Comparison of ENCODE assay signal across 17 cellular contexts in genomic region chr2:212245868-212246267, GRCh38.
DNase-seq lines count a peak whose midpoint lies in the region; ATAC-seq and TF ChIP-seq lines count a peak whose summit lies in the region.
"Had no signal": no experiment of that assay in that cellular context is flagged by ENCODE, and none has a peak within 500 bp of the region (broad histone marks: within the 10 kb centered on the region; RNA-seq: fewer than 3 reads in every experiment).

No MANE protein-coding gene starts in this region.

- H3K4me1 Mint-ChIP-seq in neural progenitor cell = peaks cover 12% of the 10 kb centered on the region
- H3K4me1 Mint-ChIP-seq in activated CD4-positive, alpha-beta T cell treated with anti-CD3 and anti-CD28 coated beads for 36 hours = no peaks in the 10 kb centered on the region
- H3K4me1 Mint-ChIP-seq: CD14-positive monocyte; CD4-positive, alpha-beta memory T cell; IgD-negative memory B cell had no signal

- H3K4me1 ChIP-seq in NT2/D1 (ENCODE audit: insufficient read depth, insufficient read length) (no peaks in the 10 kb centered on the region), neural progenitor cell (peaks cover 5% of the 10 kb centered on the region)
- H3K4me1 ChIP-seq: BLaER1, HAP-1 had no signal

- intact Hi-C loops in activated CD4-positive, alpha-beta T cell treated with anti-CD3 and anti-CD28 coated beads for 36 hours (cut with DNase I, micrococcal nuclease) = no loop called here

- POLR2A ChIA-PET in activated CD4-positive, alpha-beta T cell treated with anti-CD3 and anti-CD28 coated beads for 36 hours (lab: Charles Lee) = no interaction called here

- no peak overlapping the region for H3K27ac ChIP-seq in neural progenitor cell
- H3K27ac ChIP-seq: BLaER1 had no signal

- CTCF ChIA-PET in activated CD4-positive, alpha-beta T cell treated with anti-CD3 and anti-CD28 coated beads for 36 hours (lab: Charles Lee) = interaction anchor here (0.5 kb wide), 1 partner anchor 24 kb away, joined by 3 read pairs; no protein-coding TSS in a partner anchor

- H3K9me3 Mint-ChIP-seq in neural progenitor cell = no peaks in the 10 kb centered on the region
- no peaks in the 10 kb centered on the region for H3K9me3 Mint-ChIP-seq in activated CD4-positive, alpha-beta T cell treated with anti-CD3 and anti-CD28 coated beads for 36 hours (ENCODE audit: low read depth)
- H3K9me3 Mint-ChIP-seq: CD14-positive monocyte; CD4-positive, alpha-beta memory T cell had no signal

- no peak overlapping the region for H3K9ac ChIP-seq in NT2/D1 (ENCODE audit: insufficient read length, low read depth)
- no peak overlapping the region for H3K9ac ChIP-seq in neural progenitor cell
- H3K9ac ChIP-seq: BLaER1 had no signal

- no peak overlapping the region for H3K27ac Mint-ChIP-seq in neural progenitor cell
- H3K27ac Mint-ChIP-seq in activated CD4-positive, alpha-beta T cell treated with anti-CD3 and anti-CD28 coated beads for 36 hours = no peak overlapping the region
- H3K27ac Mint-ChIP-seq: CD14-positive monocyte; CD4-positive, alpha-beta memory T cell; IgD-negative memory B cell had no signal

- no peak for ATAC-seq in GM18502 (IDR thresholded peaks at IDR 0.05; ENCODE audit: poor library complexity, unreplicated experiment)
- ATAC-seq in activated CD4-positive, alpha-beta T cell treated with anti-CD3 and anti-CD28 coated beads for 36 hours = no peak
- ATAC-seq: HepG2 had no signal

- no peak for TF ChIP-seq CTCF in neural progenitor cell (IDR thresholded peaks at IDR 0.05)

- no peaks in the 10 kb centered on the region for H3K36me3 Mint-ChIP-seq in neural progenitor cell
- H3K36me3 Mint-ChIP-seq in activated CD4-positive, alpha-beta T cell treated with anti-CD3 and anti-CD28 coated beads for 36 hours (ENCODE audit: low read depth) = no peaks in the 10 kb centered on the region
- H3K36me3 Mint-ChIP-seq: CD14-positive monocyte; CD4-positive, alpha-beta memory T cell; IgD-negative memory B cell had no signal

- no peaks in the 10 kb centered on the region for H3K27me3 Mint-ChIP-seq in neural progenitor cell (ENCODE audit: insufficient read depth, low read depth)
- H3K27me3 Mint-ChIP-seq in activated CD4-positive, alpha-beta T cell treated with anti-CD3 and anti-CD28 coated beads for 36 hours = no peaks in the 10 kb centered on the region
- H3K27me3 Mint-ChIP-seq: CD4-positive, alpha-beta memory T cell; IgD-negative memory B cell had no signal

- no peaks in the 10 kb centered on the region for H4K20me1 ChIP-seq in neural progenitor cell (ENCODE audit: low read depth)
- H4K20me1 ChIP-seq: BLaER1 had no signal

- DNase-seq in D341Med (ENCODE audit: low spot score) (peak; percentile 11), NCI-H524 treated with DMSO at 0.1 percent for 48 hours (lab: John Stamatoyannopoulos, UW) (peak; percentile 12), NT2/D1 (ENCODE audit: low read depth, low spot score) (peak; percentile 11), neural progenitor cell (ENCODE audit: low spot score) (no peak), foreskin melanocyte (no peak)
- no peak for DNase-seq in activated CD4-positive, alpha-beta T cell treated with anti-CD3 and anti-CD28 coated beads for 36 hours
- DNase-seq: 8988T; CD4-positive, alpha-beta memory T cell; DMS153; DMS79; GDM1 had no signal

- no peaks in the 10 kb centered on the region for H3K79me2 ChIP-seq in neural progenitor cell (ENCODE audit: low read depth)

- H3F3A ChIP-seq in neural progenitor cell (ENCODE audit: low read depth) = no peaks in the 10 kb centered on the region

- H3K36me3 ChIP-seq in NT2/D1 (ENCODE audit: insufficient read depth, insufficient read length, low read length) (no peaks in the 10 kb centered on the region), neural progenitor cell (no peaks in the 10 kb centered on the region)
- H3K36me3 ChIP-seq: BLaER1, HAP-1 had no signal

- no peak overlapping the region for H3K4me2 ChIP-seq in neural progenitor cell
- H3K4me2 ChIP-seq: BLaER1 had no signal

- H3K9me3 ChIP-seq in NT2/D1 (ENCODE audit: insufficient read depth, low read length) = no peaks in the 10 kb centered on the region
- no peaks in the 10 kb centered on the region for H3K9me3 ChIP-seq in neural progenitor cell (ENCODE audit: low read depth)
- H3K9me3 ChIP-seq: BLaER1, HAP-1 had no signal

- peak overlapping the region; percentile 48 for H2AFZ ChIP-seq in neural progenitor cell (replicated peaks)

- H3K4me3 ChIP-seq in NT2/D1 (ENCODE audit: insufficient read length, low read depth) (no peak overlapping the region), neural progenitor cell (no peak overlapping the region)
- H3K4me3 ChIP-seq: BLaER1, HAP-1 had no signal

- no peak overlapping the region for H3K4me3 Mint-ChIP-seq in neural progenitor cell
- no peak overlapping the region for H3K4me3 Mint-ChIP-seq in activated CD4-positive, alpha-beta T cell treated with anti-CD3 and anti-CD28 coated beads for 36 hours
- H3K4me3 Mint-ChIP-seq: CD14-positive monocyte; CD4-positive, alpha-beta memory T cell; IgD-negative memory B cell had no signal

- H3K27me3 ChIP-seq in NT2/D1 (ENCODE audit: insufficient read depth, insufficient read length) (no peaks in the 10 kb centered on the region), neural progenitor cell (no peaks in the 10 kb centered on the region)
- H3K27me3 ChIP-seq: BLaER1 had no signal

Comparison
In these comparisons a context has a peak if more than half of its experiments do, and no peak if none do; other contexts are left out.
1. DNase-seq: peak in D341Med (single experiment), NCI-H524 treated with DMSO at 0.1 percent for 48 hours (single experiment) and NT2/D1 (single experiment); none in neural progenitor cell (single experiment), foreskin melanocyte (single experiment) and activated CD4-positive, alpha-beta T cell treated with anti-CD3 and anti-CD28 coated beads for 36 hours (single experiment).